ENCODE assay signal across 10 cellular contexts in genomic region chr14:74875941-74876913, GRCh38. TPM values are rescaled to one million over a fixed set of nuclear protein-coding genes. Genes with fewer than 3 reads are reported as not detected.
DNase-seq lines count a peak whose midpoint lies in the region; ATAC-seq and TF ChIP-seq lines count a peak whose summit lies in the region.
"Had no signal": no experiment of that assay in that cellular context is flagged by ENCODE, and none has a peak within 500 bp of the region (broad histone marks: within the 10 kb centered on the region; RNA-seq: fewer than 3 reads in every experiment).

TSS of gene PROX2 (minus strand) at chr14:74876145. CDS start at chr14:74863834, 12,311 bp downstream.

- POLR2A ChIA-PET in CD4-positive, alpha-beta T cell (lab: Charles Lee) = interaction anchor here (0.9 to 1.1 kb wide), 2 partner anchors 8 to 13 kb away, joined by 3 read pairs; no protein-coding TSS in a partner anchor

- peaks cover 9% of the 10 kb centered on the region for H3K4me1 ChIP-seq in HAP-1

- no peaks in the 10 kb centered on the region for H3K36me3 Mint-ChIP-seq in CD4-positive, alpha-beta T cell (ENCODE audit: low read depth)

- H3K27me3 ChIP-seq in CD4-positive, alpha-beta T cell (ENCODE audit: control insufficient read depth, insufficient read depth, low read length) = no peaks in the 10 kb centered on the region
- no peaks in the 10 kb centered on the region for H3K27me3 ChIP-seq in HAP-1 (ENCODE audit: low read depth)

- H3K27me3 Mint-ChIP-seq in CD4-positive, alpha-beta T cell = no peaks in the 10 kb centered on the region

- in situ Hi-C loops in HAP-1 (cut with MboI; ENCODE audit: low sequenced_read_pairs) = no loop called here

- H3K4me3 Mint-ChIP-seq in CD4-positive, alpha-beta T cell = peak within 1 kb of the TSS; percentile 32

- peak in 5 of 10 experiments; percentile 8 to 46 (median 16) for DNase-seq in CD4-positive, alpha-beta T cell
- DNase-seq in Kasumi-1 (lab: John Stamatoyannopoulos, UW) = peak; percentile 63 to 77
- peak; percentile 42 for DNase-seq in activated T-cell treated with anti-CD3 and anti-CD28 coated beads, Interleukin-2, amount 50 U/mL, for 1 hour
- DNase-seq in iPS-NIHi11 (ENCODE audit: low spot score) = peak; percentile 29
- no peak for DNase-seq in HAP-1 (ENCODE audit: low spot score in 2 of 2)
- no peak for DNase-seq in GM19238 (ENCODE audit: insufficient read length, low spot score)
- no peak for DNase-seq in RPMI8226
- DNase-seq: NCI-H1694 had no signal

- peaks cover 42% of the 10 kb centered on the region for H3K4me1 Mint-ChIP-seq in CD4-positive, alpha-beta T cell (ENCODE audit: low read depth)

- no peaks in the 10 kb centered on the region for H3K9me3 ChIP-seq in CD4-positive, alpha-beta T cell (ENCODE audit: control insufficient read depth, low read length)
- no peaks in the 10 kb centered on the region for H3K9me3 ChIP-seq in HAP-1

- peak within 1 kb of the TSS; percentile 17 for H3K27ac Mint-ChIP-seq in CD4-positive, alpha-beta T cell

- CTCF ChIA-PET in CD4-positive, alpha-beta T cell (lab: Charles Lee) = interaction anchor here (1.4 to 1.6 kb wide), 2 partner anchors 15 to 30 kb away, joined by 5 read pairs; no protein-coding TSS in a partner anchor

- TF ChIP-seq CTCF in CD4-positive, alpha-beta T cell (IDR thresholded peaks at IDR 0.05) = no peak

- no peaks in the 10 kb centered on the region for H3K9me3 Mint-ChIP-seq in CD4-positive, alpha-beta T cell

- no peak within 1 kb of the TSS for H3K27ac ChIP-seq in CD4-positive, alpha-beta T cell (ENCODE audit: low read depth, low read length)

- intact Hi-C loops in CD4-positive, alpha-beta T cell (cut with DNase I, micrococcal nuclease) = no loop called here

- peak; percentile 63 for ATAC-seq in CD4-positive, alpha-beta T cell (ENCODE audit: poor library complexity)
- no peak for ATAC-seq in GM21423 (IDR thresholded peaks at IDR 0.05; ENCODE audit: unreplicated experiment)

- H3K36me3 ChIP-seq in HAP-1 (replicated peaks) = no peaks in the 10 kb centered on the region

- H3K4me3 ChIP-seq in HAP-1 = no peak within 1 kb of the TSS

RNA-seq across cellular contexts. Expression of gene PROX2, which starts in this region (rescaled TPM):
- total RNA-seq in CD4-positive, alpha-beta T cell = under 1 TPM in 1 of 2 experiments, not detected in 1; 0.25 TPM
- total RNA-seq: bronchial epithelial cell had no signal

Comparison
In these comparisons a context has a peak if more than half of its experiments do, and no peak if none do; other contexts are left out.
1. Peak in ATAC-seq in CD4-positive, alpha-beta T cell; RNA of the gene not detected or under 1 TPM.
2. DNase-seq: peak in Kasumi-1 (2 of 2), activated T-cell treated with anti-CD3 and anti-CD28 coated beads, Interleukin-2, amount 50 U/mL, for 1 hour (single experiment) and iPS-NIHi11 (single experiment); none in HAP-1 (0 of 2), GM19238 (single experiment) and RPMI8226 (single experiment).